In the genomic region with DNA sequence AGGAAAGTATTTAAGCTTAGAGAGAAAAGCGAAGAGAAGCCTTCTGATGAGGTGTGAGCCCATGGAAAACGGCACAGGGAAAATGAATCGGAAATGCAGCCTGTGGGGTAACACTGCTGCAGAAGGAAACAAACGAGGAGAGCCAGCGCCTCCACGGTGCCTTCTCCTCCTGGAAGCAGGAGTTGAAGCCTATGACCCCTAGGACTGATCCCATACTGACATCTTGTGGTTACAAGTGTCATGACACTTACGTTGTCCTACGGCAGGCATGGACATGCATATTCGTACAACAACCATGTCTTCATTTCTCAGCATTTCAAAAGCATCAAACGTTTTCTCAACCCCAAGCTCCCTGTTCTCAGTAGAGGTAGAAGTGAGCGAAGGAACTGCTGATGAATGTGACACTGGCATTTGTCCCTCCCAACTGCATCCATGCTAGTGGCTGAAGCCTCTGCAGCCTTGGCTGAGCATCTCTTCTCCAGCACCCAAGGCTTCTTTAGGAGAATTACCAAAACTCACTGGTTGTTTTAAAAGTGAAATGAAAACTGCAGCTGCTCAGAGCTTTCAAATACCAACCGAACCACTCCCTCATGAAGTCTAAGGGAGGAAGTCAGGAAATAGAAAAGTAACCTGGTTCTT, we compare ENCODE assay signal across 9 cellular contexts.
DNase-seq lines count a peak whose midpoint lies in the region; FAIRE-seq and TF ChIP-seq lines count a peak whose summit lies in the region.
"Had no signal": no experiment of that assay in that cellular context is flagged by ENCODE, and none has a peak within 500 bp of the region (broad histone marks: within the 10 kb centered on the region; RNA-seq: fewer than 3 reads in every experiment).

No MANE protein-coding gene starts in this region.

- POLR2A ChIA-PET in HEK293T (lab: Yijun Ruan, JAX) = no interaction called here

- H2AFZ ChIP-seq in keratinocyte (ENCODE audit: control insufficient read depth, low read length) = peak overlapping the region; percentile 31

- CTCF ChIA-PET in HEK293T (lab: Yijun Ruan, JAX) = interaction anchor here (0.6 to 2.0 kb wide), 7 partner anchors 11 to 275 kb away, joined by 3 to 7 read pairs (median 4); no protein-coding TSS in a partner anchor

- dilution Hi-C loops in keratinocyte (cut with MboI; ENCODE audit: extremely low pct_ligation_motif_present, low sequenced_read_pairs) = no loop called here

- H3K36me3 ChIP-seq in keratinocyte (ENCODE audit: control insufficient read depth in 2 of 2, extremely low read depth in 1 of 2, insufficient read depth in 2 of 2, low read length in 2 of 2) = no peaks in the 10 kb centered on the region

- peak; percentile 85 for TF ChIP-seq CTCF in cardiac fibroblast (IDR thresholded peaks at IDR 0.05; ENCODE audit: low read depth, low read length)
- peak; percentile 77 to 99 (median 97) for TF ChIP-seq CTCF in keratinocyte (optimal IDR thresholded peaks at IDR 0.05 in 1 of 3, IDR thresholded peaks at IDR 0.05 in 1 of 3, conservative IDR thresholded peaks at IDR 0.05 in 1 of 3; ENCODE audit: extremely low read depth in 1 of 3, insufficient read depth in 2 of 3, low read length in 3 of 3)

- no peaks in the 10 kb centered on the region for H3K27me3 ChIP-seq in keratinocyte (ENCODE audit: control insufficient read depth, extremely low read depth, insufficient read depth, low read length)
- H3K27me3 ChIP-seq: BLaER1 treated with 17β-estradiol and CSF1 and Interleukin-3, amounts not matched to agents 10 nM and 100 nM had no signal

- no peaks in the 10 kb centered on the region for H3K9me3 ChIP-seq in keratinocyte (ENCODE audit: control insufficient read depth, low read depth, low read length)

- peak; percentile 99 for FAIRE-seq in keratinocyte (lab: Jason Lieb, UNC)

- peak overlapping the region; percentile 38 for H3K4me2 ChIP-seq in keratinocyte (ENCODE audit: control insufficient read depth, extremely low read depth, insufficient read depth, low read depth, low read length)

- no peaks in the 10 kb centered on the region for H4K20me1 ChIP-seq in keratinocyte (ENCODE audit: control insufficient read depth, extremely low read depth, insufficient read depth, low read length)

- H3K79me2 ChIP-seq in keratinocyte (ENCODE audit: control insufficient read depth, insufficient read depth, low read length) = no peaks in the 10 kb centered on the region

- H3K4me1 ChIP-seq in keratinocyte (ENCODE audit: control insufficient read depth, extremely low read depth, insufficient read depth, low read length) = peaks cover 7% of the 10 kb centered on the region

- H3K9me1 ChIP-seq in keratinocyte (ENCODE audit: control insufficient read depth, extremely low read depth, insufficient read depth, low read length) = no peaks in the 10 kb centered on the region

- H3K9ac ChIP-seq in keratinocyte (ENCODE audit: control insufficient read depth, extremely low read depth, insufficient read depth, low read length) = no peak overlapping the region
- H3K9ac ChIP-seq: BLaER1 treated with 17β-estradiol and CSF1 and Interleukin-3, amounts not matched to agents 10 nM and 100 nM had no signal

- peak; percentile 32 to 62 for DNase-seq in NOMO-1 (lab: John Stamatoyannopoulos, UW; ENCODE audit: unreplicated experiment in 2 of 2)
- no peak for DNase-seq in NOMO-1 treated with dmso at 0.1 percent for 144 hours (lab: John Stamatoyannopoulos, UW; ENCODE audit: unreplicated experiment)
- DNase-seq in HEK293T (ENCODE audit: extremely low spot score) = peak; percentile 84
- DNase-seq in NCI-H128 (lab: John Stamatoyannopoulos, UW; ENCODE audit: unreplicated experiment) = peak; percentile 48
- peak; percentile 68 for DNase-seq in SKM-1 treated with dmso at 0.1 percent for 144 hours (lab: John Stamatoyannopoulos, UW; ENCODE audit: unreplicated experiment)
- DNase-seq in cardiac fibroblast (ENCODE audit: low read depth in 2 of 2) = peak; percentile 86 to 89
- DNase-seq in keratinocyte (ENCODE audit: low read depth, low spot score) = peak; percentile 49
- peak; percentile 30 to 32 for DNase-seq in stimulated activated CD4-positive, alpha-beta T cell treated with anti-CD3 and anti-CD28 coated beads, Interleukin-2, amount 100 ng/mL, for 24 hours

- H3K27ac ChIP-seq in keratinocyte (ENCODE audit: control insufficient read depth, insufficient read depth, low read length) = no peak overlapping the region
- H3K27ac ChIP-seq: BLaER1 treated with 17β-estradiol and CSF1 and Interleukin-3, amounts not matched to agents 10 nM and 100 nM had no signal

- H3K4me3 ChIP-seq in cardiac fibroblast (replicated peaks in 1 of 2; ENCODE audit: low read depth in 2 of 2, low read length in 2 of 2) (no peak overlapping the region), keratinocyte (ENCODE audit: control insufficient read depth in 2 of 3, extremely low read depth in 1 of 3, insufficient read depth in 2 of 3, low read depth in 1 of 3, low read length in 3 of 3) (no peak overlapping the region)
- H3K4me3 ChIP-seq: BLaER1 treated with 17β-estradiol and CSF1 and Interleukin-3, amounts not matched to agents 10 nM and 100 nM had no signal

TF ChIP-seq in HEK293T, 16 proteins besides CTCF, POLR2A, EP300 and RAD21:
- no peak for TF ChIP-seq TARDBP (IDR thresholded peaks at IDR 0.05)
- no peak for TF ChIP-seq ELF4 (IDR thresholded peaks at IDR 0.05)
- no peak for TF ChIP-seq FOXK2 (IDR thresholded peaks at IDR 0.05)
- TF ChIP-seq BHLHE40 (IDR thresholded peaks at IDR 0.05; ENCODE audit: borderline replicate concordance) = no peak
- TF ChIP-seq CTBP1 (IDR thresholded peaks at IDR 0.05; ENCODE audit: borderline replicate concordance) = no peak
- no peak for TF ChIP-seq LEF1 (IDR thresholded peaks at IDR 0.05; ENCODE audit: borderline replicate concordance)
- no peak for TF ChIP-seq L3MBTL2 (conservative IDR thresholded peaks at IDR 0.05)
- TF ChIP-seq ZNF384 (IDR thresholded peaks at IDR 0.05) = no peak
- no peak for TF ChIP-seq NFRKB (IDR thresholded peaks at IDR 0.05)
TF ChIP-seq in HEK293T: peak in this region for 0.
